4 cellular contexts compared by ENCODE assay signal in genomic region chr9:129755151-129755550, GRCh38.
"Had no signal": no experiment of that assay in that cellular context is flagged by ENCODE, and none has a peak within 500 bp of the region (broad histone marks: within the 10 kb centered on the region; RNA-seq: fewer than 3 reads in every experiment).

No MANE protein-coding gene starts in this region.

- H3K4me3 ChIP-seq: GM23338 had no signal

- H3K4me2 ChIP-seq: GM23338 had no signal

- H2AFZ ChIP-seq: GM23338 had no signal

- ATAC-seq: GM23338 had no signal

- DNase-seq: H9, HCEC 1CT, KBM-7 had no signal
